ENCODE assay signal across 21 cellular contexts in the genomic region with DNA sequence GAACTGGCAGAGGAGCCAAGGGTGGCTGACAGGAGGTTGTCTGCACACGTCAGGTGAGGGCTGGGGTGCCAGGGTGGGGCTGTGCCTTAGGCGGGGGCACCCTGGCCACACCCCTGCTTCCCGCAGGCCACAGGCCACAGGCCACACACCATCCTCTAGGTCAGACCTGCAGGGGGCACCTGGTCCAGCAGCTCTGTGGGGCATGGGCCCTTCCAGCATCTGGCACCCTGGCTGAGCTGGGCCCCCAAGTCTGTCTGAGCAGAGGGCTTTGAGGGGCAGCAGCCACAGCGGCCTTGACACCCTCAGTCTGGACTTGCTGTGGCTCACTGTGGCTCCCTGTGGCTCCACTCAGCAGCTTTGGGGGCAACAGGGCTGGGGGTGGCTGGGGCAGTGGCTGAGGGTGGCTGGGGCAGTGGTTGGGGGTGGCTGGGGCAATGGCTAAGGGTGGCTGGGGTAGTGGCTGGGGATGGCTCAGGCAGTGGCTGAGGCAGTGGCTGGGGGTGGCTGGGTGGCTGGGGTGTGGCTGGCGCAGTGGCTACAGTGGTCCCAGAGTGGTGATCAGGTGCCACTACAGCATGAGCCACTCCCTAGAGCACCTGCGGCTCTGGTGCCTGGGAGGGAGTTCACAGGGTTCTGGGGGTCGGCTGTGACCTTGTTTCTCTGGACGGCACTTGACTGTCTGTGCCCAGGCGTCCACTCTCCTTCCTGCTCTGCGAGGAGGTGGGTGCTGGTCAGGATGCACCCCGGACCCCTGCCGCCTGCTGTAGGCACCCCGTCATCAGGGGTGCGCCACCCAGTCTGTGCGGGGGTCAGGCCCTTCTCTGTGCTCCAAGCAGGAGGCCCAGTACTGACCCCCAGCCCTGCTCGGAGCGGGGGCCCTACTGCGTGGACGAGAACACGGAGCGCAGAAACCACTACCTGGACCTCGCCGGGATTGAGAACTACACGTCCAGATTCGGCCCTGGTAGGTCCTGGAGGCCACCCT. TPM values are rescaled to one million over a fixed set of nuclear protein-coding genes. Genes with fewer than 3 reads are reported as not detected.
DNase-seq lines count a peak whose midpoint lies in the region; ATAC-seq and TF ChIP-seq lines count a peak whose summit lies in the region.
"Had no signal": no experiment of that assay in that cellular context is flagged by ENCODE, and none has a peak within 500 bp of the region (broad histone marks: within the 10 kb centered on the region; RNA-seq: fewer than 3 reads in every experiment).

No MANE protein-coding gene starts in this region.

- H3K4me3 Mint-ChIP-seq in stimulated activated naive CD8-positive, alpha-beta T cell treated with anti-CD3 and anti-CD28 coated beads, Interleukin-15, amount 100 ng/mL, for 72 hours: no peak overlapping the region
- no peak overlapping the region for H3K4me3 Mint-ChIP-seq in glutamatergic neuron (ENCODE audit: unreplicated experiment)
- H3K4me3 Mint-ChIP-seq in activated naive CD4-positive, alpha-beta T cell treated with anti-CD3 and anti-CD28 coated beads, Interleukin-2, amount 10 ng/mL, durations not matched to agents 7 days and 5 days: no peak overlapping the region
- H3K4me3 Mint-ChIP-seq: CD4-positive, alpha-beta T cell had no signal

- H3K4me1 ChIP-seq in lower lobe of right lung: no peaks in the 10 kb centered on the region
- no peaks in the 10 kb centered on the region for H3K4me1 ChIP-seq in aorta (ENCODE audit: control insufficient read depth in 1 of 2, insufficient read depth in 2 of 2, low read length in 2 of 2)

- DNase-seq in stimulated activated naive CD8-positive, alpha-beta T cell treated with anti-CD3 and anti-CD28 coated beads, Interleukin-15, amount 100 ng/mL, for 72 hours: no peak
- no peak for DNase-seq in stimulated activated naive CD8-positive, alpha-beta T cell treated with anti-CD3 and anti-CD28 coated beads, Interleukin-15, Interleukin-2, amounts not matched to agents 100 U/mL and 50 U/mL, for 24 hours
- DNase-seq in glutamatergic neuron: peak; percentile 14
- peak; percentile 34 for DNase-seq in lower lobe of right lung
- DNase-seq in aorta: peak; percentile 39 to 74
- DNase-seq in NCI-H2029 treated with DMSO at 0.1 percent for 48 hours (lab: John Stamatoyannopoulos, UW): no peak
- DNase-seq in activated naive CD4-positive, alpha-beta T cell treated with anti-CD3 and anti-CD28 coated beads, Interleukin-2, amount 10 ng/mL, durations not matched to agents 7 days and 5 days: no peak
- DNase-seq: AML-193, Calu3, GF-D8, GOT3, MG63, NCI-H1105, NCI-H187 treated with DMSO at 0.1 percent for 48 hours, NCI-H2171 treated with DMSO at 0.1 percent for 48 hours, NCI-H510A, NCI-H82, SHP77 had no signal

- H3K4me1 Mint-ChIP-seq in stimulated activated naive CD8-positive, alpha-beta T cell treated with anti-CD3 and anti-CD28 coated beads, Interleukin-15, amount 100 ng/mL, for 72 hours: no peaks in the 10 kb centered on the region
- H3K4me1 Mint-ChIP-seq in glutamatergic neuron (ENCODE audit: low read depth, unreplicated experiment): no peaks in the 10 kb centered on the region
- no peaks in the 10 kb centered on the region for H3K4me1 Mint-ChIP-seq in activated naive CD4-positive, alpha-beta T cell treated with anti-CD3 and anti-CD28 coated beads, Interleukin-2, amount 10 ng/mL, durations not matched to agents 7 days and 5 days

- TF ChIP-seq CTCF in glutamatergic neuron (IDR thresholded peaks at IDR 0.05; ENCODE audit: partially characterized antibody, unreplicated experiment) (no peak), lower lobe of right lung (IDR thresholded peaks at IDR 0.05) (no peak)

- no peaks in the 10 kb centered on the region for H3K27me3 Mint-ChIP-seq in stimulated activated naive CD8-positive, alpha-beta T cell treated with anti-CD3 and anti-CD28 coated beads, Interleukin-15, amount 100 ng/mL, for 72 hours
- H3K27me3 Mint-ChIP-seq in glutamatergic neuron (ENCODE audit: unreplicated experiment): peaks cover 11% of the 10 kb centered on the region
- H3K27me3 Mint-ChIP-seq in activated naive CD4-positive, alpha-beta T cell treated with anti-CD3 and anti-CD28 coated beads, Interleukin-2, amount 10 ng/mL, durations not matched to agents 7 days and 5 days: peaks cover 3% of the 10 kb centered on the region
- H3K27me3 Mint-ChIP-seq: CD4-positive, alpha-beta T cell had no signal

- peak; percentile 31 for ATAC-seq in stimulated activated naive CD8-positive, alpha-beta T cell treated with anti-CD3 and anti-CD28 coated beads, Interleukin-15, amount 100 ng/mL, for 72 hours
- ATAC-seq in stimulated activated naive CD8-positive, alpha-beta T cell treated with anti-CD3 and anti-CD28 coated beads, Interleukin-15, Interleukin-2, amounts not matched to agents 100 U/mL and 50 U/mL, for 24 hours: no peak
- ATAC-seq in lower lobe of right lung (peak in 1 of 2 donors; percentile 8), aorta (ENCODE audit: low FRiP score) (no peak), GM18498 (IDR thresholded peaks at IDR 0.05; ENCODE audit: unreplicated experiment) (no peak)

- intact Hi-C loops in lower lobe of right lung (cut with DNase I) (no loop called here), aorta (cut with DNase I) (no loop called here)

- peaks cover 4% of the 10 kb centered on the region for H3K36me3 ChIP-seq in lower lobe of right lung
- H3K36me3 ChIP-seq in aorta (ENCODE audit: control insufficient read depth in 1 of 2, insufficient read depth in 2 of 2, low read length in 1 of 2): no peaks in the 10 kb centered on the region

- H3K27me3 ChIP-seq in lower lobe of right lung (ENCODE audit: low read depth) (peaks cover 2% of the 10 kb centered on the region), aorta (ENCODE audit: control insufficient read depth in 1 of 2, insufficient read depth in 2 of 2, low read length in 1 of 2) (no peaks in the 10 kb centered on the region)
- H3K27me3 ChIP-seq: MG63 had no signal

- CTCF ChIA-PET in activated naive CD4-positive, alpha-beta T cell treated with anti-CD3 and anti-CD28 coated beads, Interleukin-2, amount 10 ng/mL, durations not matched to agents 7 days and 5 days (lab: Charles Lee): no interaction called here

- peaks cover 9% of the 10 kb centered on the region for H3K36me3 Mint-ChIP-seq in glutamatergic neuron (ENCODE audit: unreplicated experiment)
- no peaks in the 10 kb centered on the region for H3K36me3 Mint-ChIP-seq in activated naive CD4-positive, alpha-beta T cell treated with anti-CD3 and anti-CD28 coated beads, Interleukin-2, amount 10 ng/mL, durations not matched to agents 7 days and 5 days

- H3K27ac ChIP-seq in lower lobe of right lung: no peak overlapping the region
- no peak overlapping the region for H3K27ac ChIP-seq in aorta (ENCODE audit: low read depth in 1 of 2, low read length in 2 of 2)
- H3K27ac ChIP-seq: KMS-11 had no signal

- no peak overlapping the region for H3K27ac Mint-ChIP-seq in stimulated activated naive CD8-positive, alpha-beta T cell treated with anti-CD3 and anti-CD28 coated beads, Interleukin-15, amount 100 ng/mL, for 72 hours
- no peak overlapping the region for H3K27ac Mint-ChIP-seq in glutamatergic neuron (ENCODE audit: unreplicated experiment)
- no peak overlapping the region for H3K27ac Mint-ChIP-seq in activated naive CD4-positive, alpha-beta T cell treated with anti-CD3 and anti-CD28 coated beads, Interleukin-2, amount 10 ng/mL, durations not matched to agents 7 days and 5 days
- H3K27ac Mint-ChIP-seq: CD4-positive, alpha-beta T cell had no signal

- H3K9me3 Mint-ChIP-seq in stimulated activated naive CD8-positive, alpha-beta T cell treated with anti-CD3 and anti-CD28 coated beads, Interleukin-15, amount 100 ng/mL, for 72 hours: peaks cover 0 to 1% of the 10 kb centered on the region in 2 donors
- H3K9me3 Mint-ChIP-seq in glutamatergic neuron (ENCODE audit: unreplicated experiment): peaks cover 14% of the 10 kb centered on the region
- H3K9me3 Mint-ChIP-seq in activated naive CD4-positive, alpha-beta T cell treated with anti-CD3 and anti-CD28 coated beads, Interleukin-2, amount 10 ng/mL, durations not matched to agents 7 days and 5 days: peaks cover 3% of the 10 kb centered on the region
- H3K9me3 Mint-ChIP-seq: CD4-positive, alpha-beta T cell had no signal

- no peaks in the 10 kb centered on the region for H3K9me3 ChIP-seq in lower lobe of right lung
- no peaks in the 10 kb centered on the region for H3K9me3 ChIP-seq in aorta (ENCODE audit: control insufficient read depth, low read length)

- WGBS in aorta, 2 donors: 94% methylated on average over 24 to 25 of the region's 25 CpGs

- no peak overlapping the region for H3K4me3 ChIP-seq in lower lobe of right lung
- no peak overlapping the region for H3K4me3 ChIP-seq in aorta (ENCODE audit: low read length in 2 of 2)
- H3K4me3 ChIP-seq: MG63 had no signal

RNA-seq across cellular contexts. Expression of gene NKD2, which starts 27.1 kb away (rescaled TPM):
- total RNA-seq in glutamatergic neuron (ENCODE audit: unreplicated experiment): 41.7 TPM
- total RNA-seq in lower lobe of right lung: 24.1 TPM
- 1 to 10 TPM; 2.8 to 6.8 TPM for total RNA-seq in aorta
- polyA plus RNA-seq in aorta: under 1 TPM in 1 of 2 donors, not detected in 1; 0.10 TPM

Comparison
In these comparisons a context has a peak if more than half of its experiments do, and no peak if none do; other contexts are left out.
1. DNase-seq: peak in glutamatergic neuron (single experiment), lower lobe of right lung (single experiment) and aorta (2 of 2); none in stimulated activated naive CD8-positive, alpha-beta T cell treated with anti-CD3 and anti-CD28 coated beads, Interleukin-15, amount 100 ng/mL, for 72 hours (0 of 2), stimulated activated naive CD8-positive, alpha-beta T cell treated with anti-CD3 and anti-CD28 coated beads, Interleukin-15, Interleukin-2, amounts not matched to agents 100 U/mL and 50 U/mL, for 24 hours (single experiment), NCI-H2029 treated with DMSO at 0.1 percent for 48 hours (single experiment) and activated naive CD4-positive, alpha-beta T cell treated with anti-CD3 and anti-CD28 coated beads, Interleukin-2, amount 10 ng/mL, durations not matched to agents 7 days and 5 days (single experiment).